1 cellular context compared by ENCODE assay signal in genomic region chr19:54463531-54464043, GRCh38.
A peak's percentile ranks its signal among the peaks of the same experiment; 100 is the strongest.
TF ChIP-seq lines count a peak whose summit lies in the region.

Gene LENG9, minus strand, starts transcription at chr19:54463778. Its CDS starts 252 bp downstream, at chr19:54463526.

TF ChIP-seq in HepG2, 621 proteins besides CTCF, POLR2A, EP300 and RAD21 (continued from another document and continues in another):
- TF ChIP-seq BORCS8-MEF2B (CRISPR knock-in tag; IDR thresholded peaks at IDR 0.05) = no peak
- TF ChIP-seq YEATS2 (CRISPR knock-in tag; IDR thresholded peaks at IDR 0.05; ENCODE audit: borderline replicate concordance) = no peak; the same call in 1 of the 2 replicates
- no peak for TF ChIP-seq ZNF766 (CRISPR knock-in tag; IDR thresholded peaks at IDR 0.05; ENCODE audit: borderline replicate concordance)
- TF ChIP-seq ZNF101 (CRISPR knock-in tag; IDR thresholded peaks at IDR 0.05; ENCODE audit: borderline replicate concordance, low read depth) = no peak
- TF ChIP-seq, protein P1, sequence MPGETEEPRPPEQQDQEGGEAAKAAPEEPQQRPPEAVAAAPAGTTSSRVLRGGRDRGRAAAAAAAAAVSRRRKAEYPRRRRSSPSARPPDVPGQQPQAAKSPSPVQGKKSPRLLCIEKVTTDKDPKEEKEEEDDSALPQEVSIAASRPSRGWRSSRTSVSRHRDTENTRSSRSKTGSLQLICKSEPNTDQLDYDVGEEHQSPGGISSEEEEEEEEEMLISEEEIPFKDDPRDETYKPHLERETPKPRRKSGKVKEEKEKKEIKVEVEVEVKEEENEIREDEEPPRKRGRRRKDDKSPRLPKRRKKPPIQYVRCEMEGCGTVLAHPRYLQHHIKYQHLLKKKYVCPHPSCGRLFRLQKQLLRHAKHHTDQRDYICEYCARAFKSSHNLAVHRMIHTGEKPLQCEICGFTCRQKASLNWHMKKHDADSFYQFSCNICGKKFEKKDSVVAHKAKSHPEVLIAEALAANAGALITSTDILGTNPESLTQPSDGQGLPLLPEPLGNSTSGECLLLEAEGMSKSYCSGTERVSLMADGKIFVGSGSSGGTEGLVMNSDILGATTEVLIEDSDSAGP (CRISPR knock-in tag; IDR thresholded peaks at IDR 0.05; ENCODE audit: borderline replicate concordance) = no peak
- no peak for TF ChIP-seq GATAD2A (CRISPR knock-in tag; IDR thresholded peaks at IDR 0.05)
- TF ChIP-seq KIAA2018 (CRISPR knock-in tag; IDR thresholded peaks at IDR 0.05; ENCODE audit: borderline replicate concordance) = no peak
- TF ChIP-seq NKX3-1 (CRISPR knock-in tag; IDR thresholded peaks at IDR 0.05) = no peak
- no peak for TF ChIP-seq SRSF4 (IDR thresholded peaks at IDR 0.05; ENCODE audit: low read depth, low read length, poor library complexity, severe bottlenecking)
- TF ChIP-seq HMG20A (CRISPR knock-in tag; IDR thresholded peaks at IDR 0.05; ENCODE audit: borderline replicate concordance) = no peak
- TF ChIP-seq AGO1 (IDR thresholded peaks at IDR 0.05; ENCODE audit: low read depth, low read length, poor library complexity, severe bottlenecking) = no peak
- TF ChIP-seq, protein P2, sequence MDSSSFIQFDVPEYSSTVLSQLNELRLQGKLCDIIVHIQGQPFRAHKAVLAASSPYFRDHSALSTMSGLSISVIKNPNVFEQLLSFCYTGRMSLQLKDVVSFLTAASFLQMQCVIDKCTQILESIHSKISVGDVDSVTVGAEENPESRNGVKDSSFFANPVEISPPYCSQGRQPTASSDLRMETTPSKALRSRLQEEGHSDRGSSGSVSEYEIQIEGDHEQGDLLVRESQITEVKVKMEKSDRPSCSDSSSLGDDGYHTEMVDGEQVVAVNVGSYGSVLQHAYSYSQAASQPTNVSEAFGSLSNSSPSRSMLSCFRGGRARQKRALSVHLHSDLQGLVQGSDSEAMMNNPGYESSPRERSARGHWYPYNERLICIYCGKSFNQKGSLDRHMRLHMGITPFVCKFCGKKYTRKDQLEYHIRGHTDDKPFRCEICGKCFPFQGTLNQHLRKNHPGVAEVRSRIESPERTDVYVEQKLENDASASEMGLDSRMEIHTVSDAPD (CRISPR knock-in tag; IDR thresholded peaks at IDR 0.05) = no peak
- no peak for TF ChIP-seq GLI4 (CRISPR knock-in tag; IDR thresholded peaks at IDR 0.05; ENCODE audit: borderline replicate concordance)
- no peak for TF ChIP-seq ZNF484 (CRISPR knock-in tag; IDR thresholded peaks at IDR 0.05; ENCODE audit: borderline replicate concordance, low read depth)
- no peak for TF ChIP-seq POLR2AphosphoS2 (IDR thresholded peaks at IDR 0.05; ENCODE audit: low read depth, low read length)
- no peak for TF ChIP-seq ZNF781 (CRISPR knock-in tag; IDR thresholded peaks at IDR 0.05; ENCODE audit: borderline replicate concordance, not compliant biosample characterization)
- no peak; the same call in 1 of the 2 replicates for TF ChIP-seq MYC (CRISPR knock-in tag; IDR thresholded peaks at IDR 0.05; ENCODE audit: borderline replicate concordance)
- TF ChIP-seq GMEB1 (CRISPR knock-in tag; IDR thresholded peaks at IDR 0.05; ENCODE audit: borderline replicate concordance) = no peak
- TF ChIP-seq ZNF280B (CRISPR knock-in tag; IDR thresholded peaks at IDR 0.05; ENCODE audit: borderline replicate concordance) = peak; percentile 81; the same call in 1 of the 2 replicates
- no peak for TF ChIP-seq NFRKB (IDR thresholded peaks at IDR 0.05)
- TF ChIP-seq PPARG (CRISPR knock-in tag; conservative IDR thresholded peaks at IDR 0.05) = no peak
- peak; percentile 25; the same call in 1 of the 2 replicates for TF ChIP-seq ZBTB43 (CRISPR knock-in tag; conservative IDR thresholded peaks at IDR 0.05)
- TF ChIP-seq, protein P3, sequence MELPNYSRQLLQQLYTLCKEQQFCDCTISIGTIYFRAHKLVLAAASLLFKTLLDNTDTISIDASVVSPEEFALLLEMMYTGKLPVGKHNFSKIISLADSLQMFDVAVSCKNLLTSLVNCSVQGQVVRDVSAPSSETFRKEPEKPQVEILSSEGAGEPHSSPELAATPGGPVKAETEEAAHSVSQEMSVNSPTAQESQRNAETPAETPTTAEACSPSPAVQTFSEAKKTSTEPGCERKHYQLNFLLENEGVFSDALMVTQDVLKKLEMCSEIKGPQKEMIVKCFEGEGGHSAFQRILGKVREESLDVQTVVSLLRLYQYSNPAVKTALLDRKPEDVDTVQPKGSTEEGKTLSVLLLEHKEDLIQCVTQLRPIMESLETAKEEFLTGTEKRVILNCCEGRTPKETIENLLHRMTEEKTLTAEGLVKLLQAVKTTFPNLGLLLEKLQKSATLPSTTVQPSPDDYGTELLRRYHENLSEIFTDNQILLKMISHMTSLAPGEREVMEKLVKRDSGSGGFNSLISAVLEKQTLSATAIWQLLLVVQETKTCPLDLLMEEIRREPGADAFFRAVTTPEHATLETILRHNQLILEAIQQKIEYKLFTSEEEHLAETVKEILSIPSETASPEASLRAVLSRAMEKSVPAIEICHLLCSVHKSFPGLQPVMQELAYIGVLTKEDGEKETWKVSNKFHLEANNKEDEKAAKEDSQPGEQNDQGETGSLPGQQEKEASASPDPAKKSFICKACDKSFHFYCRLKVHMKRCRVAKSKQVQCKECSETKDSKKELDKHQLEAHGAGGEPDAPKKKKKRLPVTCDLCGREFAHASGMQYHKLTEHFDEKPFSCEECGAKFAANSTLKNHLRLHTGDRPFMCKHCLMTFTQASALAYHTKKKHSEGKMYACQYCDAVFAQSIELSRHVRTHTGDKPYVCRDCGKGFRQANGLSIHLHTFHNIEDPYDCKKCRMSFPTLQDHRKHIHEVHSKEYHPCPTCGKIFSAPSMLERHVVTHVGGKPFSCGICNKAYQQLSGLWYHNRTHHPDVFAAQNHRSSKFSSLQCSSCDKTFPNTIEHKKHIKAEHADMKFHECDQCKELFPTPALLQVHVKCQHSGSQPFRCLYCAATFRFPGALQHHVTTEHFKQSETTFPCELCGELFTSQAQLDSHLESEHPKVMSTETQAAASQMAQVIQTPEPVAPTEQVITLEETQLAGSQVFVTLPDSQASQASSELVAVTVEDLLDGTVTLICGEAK (IDR thresholded peaks at IDR 0.05) = no peak
- TF ChIP-seq, protein P3 (CRISPR knock-in tag; IDR thresholded peaks at IDR 0.05) = peak; percentile 74; the same call in 1 of the 2 replicates
- TF ChIP-seq NCOA5 (CRISPR knock-in tag; IDR thresholded peaks at IDR 0.05) = no peak
- TF ChIP-seq AKAP8 (CRISPR knock-in tag; IDR thresholded peaks at IDR 0.05) = no peak
